In genomic region chr1:39181311-39181710, GRCh38 we compare ENCODE assay signal across 26 cellular contexts. TPM values are rescaled to one million over a fixed set of nuclear protein-coding genes. Genes with fewer than 3 reads are reported as not detected.
DNase-seq lines count a peak whose midpoint lies in the region; ATAC-seq and TF ChIP-seq lines count a peak whose summit lies in the region.
"Had no signal": no experiment of that assay in that cellular context is flagged by ENCODE, and none has a peak within 500 bp of the region (broad histone marks: within the 10 kb centered on the region; RNA-seq: fewer than 3 reads in every experiment).

No MANE protein-coding gene starts in this region.

- H3K4me3 Mint-ChIP-seq in WTC11 = no peak overlapping the region
- no peak overlapping the region for H3K4me3 Mint-ChIP-seq in activated T-helper 2 cell treated with anti-CD3 and anti-CD28 coated beads, Interferon-gamma antibody, Interleukin-2, Interleukin-4, amounts not matched to agents 10 μg/mL and 5 μg/mL and 100 μg/mL, durations not matched to agents 14 hours and 24 hours and 36 hours (ENCODE audit: low read depth)
- H3K4me3 Mint-ChIP-seq: B cell; CD8-positive, alpha-beta memory T cell had no signal

- no peaks in the 10 kb centered on the region for H3K27me3 Mint-ChIP-seq in WTC11 (ENCODE audit: low read depth)
- H3K27me3 Mint-ChIP-seq in activated T-helper 2 cell treated with anti-CD3 and anti-CD28 coated beads, Interferon-gamma antibody, Interleukin-2, Interleukin-4, amounts not matched to agents 10 μg/mL and 5 μg/mL and 100 μg/mL, durations not matched to agents 14 hours and 24 hours and 36 hours (ENCODE audit: low read depth) = no peaks in the 10 kb centered on the region
- H3K27me3 Mint-ChIP-seq: B cell had no signal

- peaks cover 7% of the 10 kb centered on the region for H3K36me3 Mint-ChIP-seq in WTC11
- no peaks in the 10 kb centered on the region for H3K36me3 Mint-ChIP-seq in activated T-helper 2 cell treated with anti-CD3 and anti-CD28 coated beads, Interferon-gamma antibody, Interleukin-2, Interleukin-4, amounts not matched to agents 10 μg/mL and 5 μg/mL and 100 μg/mL, durations not matched to agents 14 hours and 24 hours and 36 hours (ENCODE audit: low read depth)
- H3K36me3 Mint-ChIP-seq: CD8-positive, alpha-beta memory T cell had no signal

- H3K27me3 ChIP-seq in esophagus muscularis mucosa (no peaks in the 10 kb centered on the region), psoas muscle (ENCODE audit: insufficient read depth in 3 of 3, low read length in 2 of 3) (no peaks in the 10 kb centered on the region), adrenal gland (no peaks in the 10 kb centered on the region)
- H3K27me3 ChIP-seq: Peyer's patch had no signal

- no peak for ATAC-seq in WTC11
- ATAC-seq in psoas muscle = no peak
- ATAC-seq: HepG2 had no signal

- WGBS in esophagus muscularis mucosa = 57% methylated on average over 3 of the region's 3 CpGs
- 57 to 59% (median 58%) methylated on average over 3 of the region's 3 CpGs for WGBS in psoas muscle, 3 donors
- WGBS in adrenal gland, 4 donors = 54 to 88% (median 59%) methylated on average over 3 of the region's 3 CpGs

- H3K27ac ChIP-seq in HEK293 (ENCODE audit: extremely low read depth, low read depth, low read length) = no peak overlapping the region
- H3K27ac ChIP-seq in esophagus muscularis mucosa (replicated peaks in 1 of 4) = peak overlapping the region in 3 of 4 donors; percentile 66 to 83 (median 77)
- H3K27ac ChIP-seq in psoas muscle = peak overlapping the region; percentile 84
- H3K27ac ChIP-seq in adrenal gland = no peak overlapping the region
- H3K27ac ChIP-seq: C4-2B, Peyer's patch had no signal

- TF ChIP-seq EP300 in esophagus muscularis mucosa (IDR thresholded peaks at IDR 0.05) = no peak

- H3K36me3 ChIP-seq in HEK293 (ENCODE audit: control insufficient read depth in 2 of 2, insufficient read depth in 1 of 2, low read length in 2 of 2) (no peaks in the 10 kb centered on the region), esophagus muscularis mucosa (no peaks in the 10 kb centered on the region), psoas muscle (ENCODE audit: insufficient read depth in 1 of 2, low read depth in 1 of 2) (no peaks in the 10 kb centered on the region), adrenal gland (replicated peaks in 1 of 2) (no peaks in the 10 kb centered on the region)
- H3K36me3 ChIP-seq: Peyer's patch had no signal

- H3K27ac Mint-ChIP-seq in WTC11 = peak overlapping the region; percentile 36; the same call in 1 of the 2 replicates
- H3K27ac Mint-ChIP-seq in activated T-helper 2 cell treated with anti-CD3 and anti-CD28 coated beads, Interferon-gamma antibody, Interleukin-2, Interleukin-4, amounts not matched to agents 10 μg/mL and 5 μg/mL and 100 μg/mL, durations not matched to agents 14 hours and 24 hours and 36 hours = no peak overlapping the region
- H3K27ac Mint-ChIP-seq: B cell had no signal

- intact Hi-C loops in esophagus muscularis mucosa (cut with DNase I) = no loop called here
- intact Hi-C loops in psoas muscle (cut with DNase I) = no loop called here
- intact Hi-C loops in activated T-helper 2 cell treated with anti-CD3 and anti-CD28 coated beads, Interferon-gamma antibody, Interleukin-2, Interleukin-4, amounts not matched to agents 10 μg/mL and 5 μg/mL and 100 μg/mL, durations not matched to agents 14 hours and 24 hours and 36 hours (cut with micrococcal nuclease) = no loop called here
- intact Hi-C loops in adrenal gland (cut with DNase I) = loop anchor here in 1 of 2 donors (10.0 kb wide), 1 partner anchor 47 kb away; no protein-coding TSS in a partner anchor

- POLR2A ChIA-PET in HEK293 (lab: Yijun Ruan, JAX) = no interaction called here
- POLR2A ChIA-PET in WTC11 (lab: Charles Lee) = no interaction called here

- peaks cover 55% of the 10 kb centered on the region for H3K4me1 Mint-ChIP-seq in WTC11
- peaks cover 32% of the 10 kb centered on the region for H3K4me1 Mint-ChIP-seq in activated T-helper 2 cell treated with anti-CD3 and anti-CD28 coated beads, Interferon-gamma antibody, Interleukin-2, Interleukin-4, amounts not matched to agents 10 μg/mL and 5 μg/mL and 100 μg/mL, durations not matched to agents 14 hours and 24 hours and 36 hours (ENCODE audit: low read depth)

- TF ChIP-seq CTCF in HEK293 (tag by site-specific recombination; IDR thresholded peaks at IDR 0.05) = no peak
- TF ChIP-seq CTCF in WTC11 (IDR thresholded peaks at IDR 0.05) = no peak
- TF ChIP-seq CTCF in esophagus muscularis mucosa (IDR thresholded peaks at IDR 0.05) = no peak
- TF ChIP-seq CTCF in psoas muscle (IDR thresholded peaks at IDR 0.05) = no peak
- no peak for TF ChIP-seq CTCF in adrenal gland (IDR thresholded peaks at IDR 0.05)

- H3K4me3 ChIP-seq in HEK293 (ENCODE audit: low read depth, low read length) (no peak overlapping the region), esophagus muscularis mucosa (no peak overlapping the region), psoas muscle (no peak overlapping the region), adrenal gland (no peak overlapping the region)
- H3K4me3 ChIP-seq: Peyer's patch had no signal

- peaks cover 23% of the 10 kb centered on the region for H3K4me1 ChIP-seq in HEK293 (ENCODE audit: control insufficient read depth, insufficient read depth, low read length)
- peaks cover 47 to 86% (median 77%) of the 10 kb centered on the region in 4 donors for H3K4me1 ChIP-seq in esophagus muscularis mucosa
- H3K4me1 ChIP-seq in psoas muscle = peaks cover 66% of the 10 kb centered on the region
- peaks cover 16 to 51% of the 10 kb centered on the region in 2 donors for H3K4me1 ChIP-seq in adrenal gland (replicated peaks in 1 of 2)

- H3K9me3 Mint-ChIP-seq in WTC11 = peaks cover 7% of the 10 kb centered on the region
- H3K9me3 Mint-ChIP-seq in activated T-helper 2 cell treated with anti-CD3 and anti-CD28 coated beads, Interferon-gamma antibody, Interleukin-2, Interleukin-4, amounts not matched to agents 10 μg/mL and 5 μg/mL and 100 μg/mL, durations not matched to agents 14 hours and 24 hours and 36 hours = no peaks in the 10 kb centered on the region
- H3K9me3 Mint-ChIP-seq: CD8-positive, alpha-beta memory T cell had no signal

- H3K9me3 ChIP-seq in HEK293 (ENCODE audit: control insufficient read depth, insufficient read depth, low read depth, low read length) (no peaks in the 10 kb centered on the region), esophagus muscularis mucosa (no peaks in the 10 kb centered on the region), psoas muscle (no peaks in the 10 kb centered on the region), adrenal gland (replicated peaks in 1 of 3) (no peaks in the 10 kb centered on the region)
- H3K9me3 ChIP-seq: Peyer's patch, SK-N-SH had no signal

- CTCF ChIA-PET in HEK293 (lab: Yijun Ruan, JAX) = interaction anchor here (0.6 kb wide), 1 partner anchor 66 kb away, joined by 3 read pairs; no protein-coding TSS in a partner anchor
- CTCF ChIA-PET in WTC11 (lab: Charles Lee) = no interaction called here

- no peak for TF ChIP-seq POLR2A in esophagus muscularis mucosa (IDR thresholded peaks at IDR 0.05; ENCODE audit: low read depth)
- TF ChIP-seq POLR2A in adrenal gland (IDR thresholded peaks at IDR 0.05) = no peak

- DNase-seq in WTC11 (ENCODE audit: low spot score) = no peak
- DNase-seq in esophagus muscularis mucosa (ENCODE audit: extremely low spot score) = no peak
- DNase-seq in psoas muscle = no peak
- DNase-seq in activated T-helper 2 cell treated with anti-CD3 and anti-CD28 coated beads, Interferon-gamma antibody, Interleukin-2, Interleukin-4, amounts not matched to agents 10 μg/mL and 5 μg/mL and 100 μg/mL, durations not matched to agents 14 hours and 24 hours and 36 hours (ENCODE audit: low spot score) = no peak
- DNase-seq in adrenal gland = no peak
- DNase-seq in SKM-1 (lab: John Stamatoyannopoulos, UW; ENCODE audit: unreplicated experiment) = no peak
- DNase-seq: CD8-positive, alpha-beta memory T cell; DMS79 treated with DMSO at 0.1 percent for 48 hours; GF-D8; GOT3; HCEC 1CT; Karpas-422; NCI-H1092 treated with DMSO at 0.1 percent for 48 hours; NCI-H1436; NCI-H187; NCI-H2081 treated with DMSO at 0.1 percent for 48 hours; NCI-H2171; NCI-H226; NCI-H510A; NCI-H69; Peyer's patch; SK-N-SH had no signal

TF ChIP-seq in HEK293, 187 proteins besides CTCF, POLR2A, EP300 and RAD21 (continues in another document):
- TF ChIP-seq ZNF513 (tag by site-specific recombination; IDR thresholded peaks at IDR 0.05) = peak; percentile 92

TF ChIP-seq in WTC11, 78 proteins besides CTCF, POLR2A, EP300 and RAD21:
- TF ChIP-seq ZNF263 (CRISPR knock-in tag; IDR thresholded peaks at IDR 0.05; ENCODE audit: low read depth) (no peak), CREB1 (CRISPR knock-in tag; IDR thresholded peaks at IDR 0.05) (no peak), IRF1 (CRISPR knock-in tag; IDR thresholded peaks at IDR 0.05) (no peak), NFYB (CRISPR knock-in tag; conservative IDR thresholded peaks at IDR 0.05; ENCODE audit: low read depth) (no peak), JUN (CRISPR knock-in tag; IDR thresholded peaks at IDR 0.05) (no peak)

RNA-seq across cellular contexts. Expression of gene MACF1, which starts 23.2 kb away (rescaled TPM):
- total RNA-seq in WTC11 (2021) = 214 to 327 TPM (median 222 TPM) in 3 replicates
- total RNA-seq in esophagus muscularis mucosa = 100 to 1,000 TPM; 386 to 627 (median 576) TPM
- 100 to 1,000 TPM in 2 of 4 donors, 10 to 100 TPM in 2; 71.4 to 162 (median 124) TPM for total RNA-seq in psoas muscle
- polyA plus RNA-seq in psoas muscle = 10 to 100 TPM; 38.9 to 67.1 (median 53.8) TPM
- 210 and 212 TPM in 2 replicates for total RNA-seq in activated T-helper 2 cell treated with anti-CD3 and anti-CD28 coated beads, Interferon-gamma antibody, Interleukin-2, Interleukin-4, amounts not matched to agents 10 μg/mL and 5 μg/mL and 100 μg/mL, durations not matched to agents 14 hours and 24 hours and 36 hours
- 100 to 1,000 TPM; 189 to 334 (median 230) TPM for total RNA-seq in adrenal gland
- 100 to 1,000 TPM in 2 of 3 donors, 10 to 100 TPM in 1; 85.1 to 108 (median 108) TPM for polyA plus RNA-seq in adrenal gland

Comparison
In these comparisons a context has a peak if more than half of its experiments do, and no peak if none do; other contexts are left out.
1. H3K27ac ChIP-seq: peak in esophagus muscularis mucosa (3 of 4) and psoas muscle (single experiment); none in HEK293 (single experiment) and adrenal gland (0 of 5).